Comparison of ENCODE assay signal across 10 cellular contexts in the genomic region with DNA sequence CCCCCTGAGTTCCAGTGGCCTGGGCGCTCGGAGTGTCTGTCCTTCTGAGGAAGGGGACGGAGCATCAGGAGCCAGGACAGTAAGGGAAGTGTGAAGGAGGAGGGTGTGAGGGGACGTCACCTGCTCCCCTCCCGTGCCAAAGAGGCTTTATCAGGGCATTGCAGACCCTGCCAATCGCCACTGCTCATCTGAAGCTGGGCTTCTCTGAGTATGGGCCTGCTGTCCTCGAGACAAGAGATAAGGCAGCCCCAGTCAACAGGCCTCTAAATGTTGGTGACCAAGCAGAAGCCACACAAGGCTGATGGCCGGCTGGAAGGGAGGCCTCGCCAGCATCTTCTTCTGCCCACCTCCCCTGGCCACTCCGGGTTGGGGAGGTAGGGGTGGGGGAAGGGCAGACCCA.
"Had no signal": no experiment of that assay in that cellular context is flagged by ENCODE, and none has a peak within 500 bp of the region (broad histone marks: within the 10 kb centered on the region; RNA-seq: fewer than 3 reads in every experiment).

No MANE protein-coding gene starts in this region.

- H3K9me3 ChIP-seq: uterus had no signal

- H3K4me1 ChIP-seq: uterus had no signal

- H3K36me3 ChIP-seq: uterus had no signal

- DNase-seq: activated CD4-positive, alpha-beta T cell treated with anti-CD3 and anti-CD28 coated beads for 48 hours; activated naive CD4-positive, alpha-beta T cell treated with Interleukin-2 at 50 U/mL for 16 hours; amniotic stem cell; hippocampal formation; kidney glomerular epithelial cell; SW 1271; T1000; uterus had no signal

- H3K27ac ChIP-seq: uterus had no signal

- ATAC-seq: WTC11 had no signal

- H3K27me3 ChIP-seq: uterus had no signal

- H3K4me3 ChIP-seq: skin epidermis, uterus had no signal
